ENCODE assay signal across 1 cellular context in genomic region chr13:83996415-83996814, GRCh38.
TF ChIP-seq lines count a peak whose summit lies in the region.

No MANE protein-coding gene starts in this region.

TF ChIP-seq in H1, 55 proteins besides CTCF, POLR2A, EP300 and RAD21:
- TF ChIP-seq RNF2 (IDR thresholded peaks at IDR 0.05; ENCODE audit: borderline replicate concordance, low read depth, low read length, missing control alignments, poor library complexity, severe bottlenecking) (no peak), TBP (IDR thresholded peaks at IDR 0.05; ENCODE audit: low read depth, low read length) (no peak), JUN (IDR thresholded peaks at IDR 0.05; ENCODE audit: low read depth, low read length) (no peak), CHD2 (IDR thresholded peaks at IDR 0.05; ENCODE audit: low read length) (no peak), TAF1 (IDR thresholded peaks at IDR 0.05; ENCODE audit: low read depth, low read length) (no peak), KDM4A (IDR thresholded peaks at IDR 0.05; ENCODE audit: low read depth, low read length, severe bottlenecking) (no peak), PHF8 (conservative IDR thresholded peaks at IDR 0.05; ENCODE audit: low read depth, low read length) (no peak), ASH2L (IDR thresholded peaks at IDR 0.05; ENCODE audit: low read length) (no peak), ZNF274 (IDR thresholded peaks at IDR 0.05; ENCODE audit: borderline replicate concordance, extremely low read depth, low read length) (no peak), RBBP5 (IDR thresholded peaks at IDR 0.05; ENCODE audit: borderline replicate concordance, low read depth, low read length) (no peak)
TF ChIP-seq in H1: peak in this region for 0.
